In the genomic region with DNA sequence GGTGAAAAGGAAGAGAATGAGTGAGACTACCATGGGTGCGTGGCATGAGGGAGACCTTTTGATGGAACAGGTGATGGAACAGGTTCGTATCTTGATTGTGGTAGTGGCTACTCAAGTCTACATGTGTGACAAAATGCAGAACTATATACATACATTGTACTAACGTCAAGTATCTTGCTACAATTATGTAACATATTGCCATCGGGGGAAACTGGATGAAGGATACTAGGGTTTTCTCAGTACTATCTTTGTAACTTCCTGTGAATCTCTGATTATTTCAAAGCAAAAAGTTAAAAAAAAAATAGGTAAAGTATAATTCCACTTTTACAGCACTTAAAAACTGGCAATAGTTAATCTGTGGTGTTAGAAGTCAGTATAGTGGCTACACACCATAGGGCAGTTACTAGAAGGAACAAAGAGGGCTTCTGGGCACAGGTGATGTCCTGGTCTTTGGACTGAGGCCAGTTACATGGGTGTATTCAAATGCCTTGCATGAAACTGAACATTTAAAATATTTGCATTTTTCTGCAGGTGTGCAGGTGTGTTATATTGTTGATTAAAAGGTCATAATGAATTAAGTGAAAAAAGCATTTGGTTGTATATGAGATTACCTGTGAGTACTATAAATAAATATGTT, we compare ENCODE assay signal across 24 cellular contexts.
"Had no signal": no experiment of that assay in that cellular context is flagged by ENCODE, and none has a peak within 500 bp of the region (broad histone marks: within the 10 kb centered on the region; RNA-seq: fewer than 3 reads in every experiment).

No MANE protein-coding gene starts in this region.

- H3K36me3 ChIP-seq: pancreas, thyroid gland, upper lobe of right lung had no signal

- H3K27ac ChIP-seq: epithelial cell of prostate, gastroesophageal sphincter, pancreas, psoas muscle, thyroid gland, upper lobe of right lung, VCaP had no signal

- H3K4me3 ChIP-seq: gastroesophageal sphincter, mucosa of descending colon, pancreas, psoas muscle, thyroid gland, upper lobe of right lung had no signal

- H3K9me3 ChIP-seq: gastroesophageal sphincter, mucosa of descending colon, pancreas, psoas muscle, thyroid gland, upper lobe of right lung had no signal

- H3K4me1 ChIP-seq: gastroesophageal sphincter, psoas muscle, upper lobe of right lung had no signal

- H3K27me3 ChIP-seq: pancreas, thyroid gland, upper lobe of right lung had no signal

- FAIRE-seq: pancreas had no signal

- ATAC-seq: activated CD4-positive, CD25-positive, alpha-beta regulatory T cell treated with anti-CD3 and anti-CD28 coated beads, Interleukin-2, amount 50 U/mL, for 24 hours; activated CD8-positive, alpha-beta memory T cell treated with anti-CD3 and anti-CD28 coated beads, Interleukin-2, amount 10 ng/mL, durations not matched to agents 7 days and 5 days; gastroesophageal sphincter; left cardiac atrium; mucosa of descending colon; pancreas; psoas muscle; right cardiac atrium; upper lobe of right lung had no signal

- DNase-seq: activated CD4-positive, alpha-beta memory T cell treated with anti-CD3 and anti-CD28 coated beads, Interleukin-2, amount 10 ng/mL, durations not matched to agents 7 days and 5 days; activated CD4-positive, alpha-beta T cell treated with anti-CD3 and anti-CD28 coated beads, Interleukin-2, amount 10 ng/mL, durations not matched to agents 24 days and 14 days; activated CD8-positive, alpha-beta memory T cell treated with anti-CD3 and anti-CD28 coated beads, Interleukin-2, amount 10 ng/mL, durations not matched to agents 7 days and 5 days; activated effector memory CD4-positive, alpha-beta T cell treated with anti-CD3 and anti-CD28 coated beads, Interleukin-2, amount 50 U/mL, for 16 hours; activated naive CD4-positive, alpha-beta T cell treated with anti-CD3 and anti-CD28 coated beads, Interleukin-2, amount 50 U/mL, for 16 hours; activated naive CD8-positive, alpha-beta T cell treated with anti-CD3 and anti-CD28 coated beads, Interleukin-2, amount 50 U/mL, for 24 hours; activated T-cell treated with anti-CD3 and anti-CD28 coated beads for 4 hours; cortex of kidney; head of caudate nucleus; islet precursor cell; left cardiac atrium; mucosa of descending colon; nephron progenitor cell; pancreas; psoas muscle; right cardiac atrium; stimulated activated CD4-positive, alpha-beta T cell treated with anti-CD3 and anti-CD28 coated beads, Interleukin-4, amount 100 ng/mL, for 4 hours; substantia nigra; upper lobe of right lung had no signal
